In the genomic region with DNA sequence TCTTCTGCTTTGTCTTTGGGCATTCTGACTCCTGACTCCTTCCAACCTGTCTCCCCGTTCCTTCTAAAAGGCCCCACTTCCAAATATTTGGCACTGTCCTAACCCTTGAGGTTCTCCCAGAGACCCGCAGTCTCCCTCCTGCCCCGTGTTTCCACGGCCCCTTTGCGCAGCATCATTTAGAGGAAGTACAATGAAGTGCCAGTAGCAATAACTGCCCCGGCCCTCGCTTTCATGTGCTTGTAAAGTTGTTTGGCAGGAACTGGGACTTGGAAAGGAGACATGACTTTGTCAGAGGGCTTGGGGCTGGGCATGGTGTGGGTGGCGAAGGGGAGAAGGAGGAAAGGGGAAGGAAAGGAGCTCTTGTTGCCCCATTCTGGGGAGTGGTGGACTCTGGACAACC, we compare ENCODE assay signal across 9 cellular contexts. TPM values are rescaled to one million over a fixed set of nuclear protein-coding genes. Genes with fewer than 3 reads are reported as not detected.
DNase-seq lines count a peak whose midpoint lies in the region; ATAC-seq and TF ChIP-seq lines count a peak whose summit lies in the region.
"Had no signal": no experiment of that assay in that cellular context is flagged by ENCODE, and none has a peak within 500 bp of the region (broad histone marks: within the 10 kb centered on the region; RNA-seq: fewer than 3 reads in every experiment).

No MANE protein-coding gene starts in this region.

- TF ChIP-seq EP300 in stomach (IDR thresholded peaks at IDR 0.05), result no peak

- no peaks in the 10 kb centered on the region for H3K9me3 ChIP-seq in stomach

- peak; percentile 55 for DNase-seq in activated CD8-positive, alpha-beta T cell treated with anti-CD3 and anti-CD28 coated beads, Interleukin-2, amount 10 ng/mL, durations not matched to agents 7 days and 5 days
- DNase-seq in cardiac septum (ENCODE audit: low spot score) (peak; percentile 84), stomach (peak; percentile 60), NCI-H187 treated with DMSO at 0.1 percent for 48 hours (lab: John Stamatoyannopoulos, UW) (no peak), T1000 (lab: John Stamatoyannopoulos, UW) (no peak)
- DNase-seq: NCI-H226 had no signal

- peaks cover 4% of the 10 kb centered on the region for H3K36me3 Mint-ChIP-seq in IgD-negative memory B cell
- peaks cover 63% of the 10 kb centered on the region for H3K36me3 Mint-ChIP-seq in activated CD8-positive, alpha-beta T cell treated with anti-CD3 and anti-CD28 coated beads, Interleukin-2, amount 10 ng/mL, durations not matched to agents 7 days and 5 days (ENCODE audit: low read depth)

- no peaks in the 10 kb centered on the region for H3K36me3 ChIP-seq in stomach

- peak overlapping the region; percentile 64 to 79 (median 71) for H3K4me3 ChIP-seq in stomach

- H3K4me1 Mint-ChIP-seq in IgD-negative memory B cell, result peaks cover 51 to 74% (median 59%) of the 10 kb centered on the region in 3 donors
- H3K4me1 Mint-ChIP-seq in activated CD8-positive, alpha-beta T cell treated with anti-CD3 and anti-CD28 coated beads, Interleukin-2, amount 10 ng/mL, durations not matched to agents 7 days and 5 days (ENCODE audit: low read depth), result peaks cover 66% of the 10 kb centered on the region

- POLR2A ChIA-PET in activated CD8-positive, alpha-beta T cell treated with anti-CD3 and anti-CD28 coated beads, Interleukin-2, amount 10 ng/mL, durations not matched to agents 7 days and 5 days (lab: Charles Lee), result interaction anchor here (0.7 to 5.0 kb wide), 10 partner anchors 18 to 100 kb away, joined by 3 to 47 read pairs (median 12); no protein-coding TSS in a partner anchor

- peak overlapping the region; percentile 91 to 98 (median 96) for H3K4me3 Mint-ChIP-seq in IgD-negative memory B cell
- H3K4me3 Mint-ChIP-seq in activated CD8-positive, alpha-beta T cell treated with anti-CD3 and anti-CD28 coated beads, Interleukin-2, amount 10 ng/mL, durations not matched to agents 7 days and 5 days, result peak overlapping the region; percentile 88

- no peak for TF ChIP-seq CTCF in stomach (IDR thresholded peaks at IDR 0.05)

- H3K27ac ChIP-seq in stomach, result peak overlapping the region; percentile 52 to 95 (median 91)

- WGBS in stomach, 5 donors, result 38 to 67% (median 47%) methylated on average over 8 of the region's 8 CpGs

- H3K27me3 ChIP-seq in stomach, result no peaks in the 10 kb centered on the region

- TF ChIP-seq POLR2A in stomach (IDR thresholded peaks at IDR 0.05), result no peak

- H3K27me3 Mint-ChIP-seq in IgD-negative memory B cell, result no peaks in the 10 kb centered on the region
- no peaks in the 10 kb centered on the region for H3K27me3 Mint-ChIP-seq in activated CD8-positive, alpha-beta T cell treated with anti-CD3 and anti-CD28 coated beads, Interleukin-2, amount 10 ng/mL, durations not matched to agents 7 days and 5 days (ENCODE audit: low read depth)

- peaks cover 38 to 77% (median 63%) of the 10 kb centered on the region in 4 donors for H3K4me1 ChIP-seq in stomach

- intact Hi-C loops in cardiac septum (cut with DNase I), result loop anchor here (5.0 kb wide), 1 partner anchor 41 kb away; no protein-coding TSS in a partner anchor
- intact Hi-C loops in stomach (cut with DNase I; ENCODE audit: low total_unique reads), result no loop called here

- H3K27ac Mint-ChIP-seq in IgD-negative memory B cell, result peak overlapping the region; percentile 89 to 97 (median 95)
- H3K27ac Mint-ChIP-seq in activated CD8-positive, alpha-beta T cell treated with anti-CD3 and anti-CD28 coated beads, Interleukin-2, amount 10 ng/mL, durations not matched to agents 7 days and 5 days, result peak overlapping the region; percentile 92

- CTCF ChIA-PET in activated CD8-positive, alpha-beta T cell treated with anti-CD3 and anti-CD28 coated beads, Interleukin-2, amount 10 ng/mL, durations not matched to agents 7 days and 5 days (lab: Charles Lee), result interaction anchor here (0.9 to 9.6 kb wide), 20 partner anchors 10 to 219 kb away, joined by 3 to 218 read pairs (median 6); no protein-coding TSS in a partner anchor

- ATAC-seq in activated CD8-positive, alpha-beta T cell treated with anti-CD3 and anti-CD28 coated beads, Interleukin-2, amount 10 ng/mL, durations not matched to agents 7 days and 5 days, result no peak
- ATAC-seq in HG03196 (IDR thresholded peaks at IDR 0.05; ENCODE audit: unreplicated experiment), result no peak
- no peak for ATAC-seq in GM21723 (IDR thresholded peaks at IDR 0.05; ENCODE audit: unreplicated experiment)

- H3K9me3 Mint-ChIP-seq in IgD-negative memory B cell, result no peaks in the 10 kb centered on the region
- H3K9me3 Mint-ChIP-seq in activated CD8-positive, alpha-beta T cell treated with anti-CD3 and anti-CD28 coated beads, Interleukin-2, amount 10 ng/mL, durations not matched to agents 7 days and 5 days (ENCODE audit: insufficient read depth), result no peaks in the 10 kb centered on the region

RNA-seq across cellular contexts. Expression of a gene that starts 2.6 kb away (rescaled TPM):
- 176 TPM for polyA plus RNA-seq in IgD-negative memory B cell
- total RNA-seq in activated CD8-positive, alpha-beta T cell treated with anti-CD3 and anti-CD28 coated beads, Interleukin-2, amount 10 ng/mL, durations not matched to agents 7 days and 5 days, result 100 to 1,000 TPM; 398 to 399 TPM
- total RNA-seq in cardiac septum, result 55.6 TPM
- 100 to 1,000 TPM in 3 of 5 donors, 10 to 100 TPM in 2; 47.5 to 229 (median 176) TPM for total RNA-seq in stomach
- 100 to 1,000 TPM in 1 of 3 donors, 10 to 100 TPM in 2; 52.4 to 125 (median 65.5) TPM for polyA plus RNA-seq in stomach

Comparison
In these comparisons a context has a peak if more than half of its experiments do, and no peak if none do; other contexts are left out.
1. DNase-seq: peak in activated CD8-positive, alpha-beta T cell treated with anti-CD3 and anti-CD28 coated beads, Interleukin-2, amount 10 ng/mL, durations not matched to agents 7 days and 5 days (single experiment), cardiac septum (single experiment) and stomach (single experiment); none in NCI-H187 treated with DMSO at 0.1 percent for 48 hours (single experiment) and T1000 (single experiment).